In the genomic region with DNA sequence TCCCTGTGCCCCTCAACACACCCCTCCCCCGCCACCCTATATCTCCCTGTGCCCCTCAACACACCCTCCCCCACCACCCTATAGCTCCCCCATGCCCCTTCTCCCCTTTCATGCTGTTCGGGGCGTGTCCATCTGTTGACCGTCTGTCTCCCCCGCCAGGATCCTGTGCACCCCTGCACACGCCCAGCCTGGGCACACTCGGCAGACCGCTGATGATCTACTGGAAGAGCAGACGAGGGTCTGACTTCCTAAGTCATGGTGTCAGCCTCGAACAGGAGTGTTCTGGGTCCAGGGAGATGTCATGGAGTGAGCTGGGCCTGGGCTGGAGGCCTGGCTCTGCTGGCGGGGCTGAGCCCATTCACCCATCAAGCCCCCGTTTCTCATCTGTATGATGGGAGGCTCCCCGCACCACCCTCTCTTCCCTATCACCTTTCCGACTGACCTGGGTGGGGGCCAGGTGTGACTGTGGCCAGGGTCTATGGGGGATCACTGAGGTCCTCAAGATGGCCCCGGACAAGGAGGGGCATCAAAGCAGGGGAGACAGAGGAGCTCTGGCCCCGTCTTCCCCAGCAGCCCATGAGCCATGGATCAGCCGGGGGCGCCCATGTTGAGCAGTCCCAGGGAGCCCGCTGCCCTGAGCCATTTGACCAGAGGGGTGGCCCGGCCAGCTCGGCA, we compare ENCODE assay signal across 10 cellular contexts. TPM values are rescaled to one million over a fixed set of nuclear protein-coding genes. Genes with fewer than 3 reads are reported as not detected.
DNase-seq lines count a peak whose midpoint lies in the region; ATAC-seq, FAIRE-seq and TF ChIP-seq lines count a peak whose summit lies in the region.
"Had no signal": no experiment of that assay in that cellular context is flagged by ENCODE, and none has a peak within 500 bp of the region (broad histone marks: within the 10 kb centered on the region; RNA-seq: fewer than 3 reads in every experiment).

No MANE protein-coding gene starts in this region.

- no peaks in the 10 kb centered on the region for H3K9me1 ChIP-seq in K562 (ENCODE audit: control insufficient read depth, insufficient read depth, low read length)

- intact Hi-C loops in K562 (cut with micrococcal nuclease), result no loop called here
- intact Hi-C loops in lower lobe of right lung (cut with DNase I), result no loop called here

- no peak for TF ChIP-seq RAD21 in K562 (CRISPR knock-in tag; conservative IDR thresholded peaks at IDR 0.05 in 1 of 2, IDR thresholded peaks at IDR 0.05 in 1 of 2)

- peaks cover 8% of the 10 kb centered on the region for H3K9me3 ChIP-seq in K562 (replicated peaks; ENCODE audit: control insufficient read depth, insufficient read depth, low read depth, low read length)
- H3K9me3 ChIP-seq in lower lobe of right lung, result no peaks in the 10 kb centered on the region
- H3K9me3 ChIP-seq in HAP-1, result no peaks in the 10 kb centered on the region

- ATAC-seq in K562 (peak; percentile 43), lower lobe of right lung (no peak), GM18907 (IDR thresholded peaks at IDR 0.05; ENCODE audit: unreplicated experiment) (no peak)

- CTCF ChIA-PET in K562 (lab: Yijun Ruan, JAX; ENCODE audit: low intra/inter-chr PET ratio), result no interaction called here

- H3K4me3 ChIP-seq in H7 (ENCODE audit: insufficient read depth, low read depth, low read length) (no peak overlapping the region), K562 (peak overlapping the region; percentile 2; the same call in 1 of the 2 replicates), lower lobe of right lung (no peak overlapping the region), skin epidermis (no peak overlapping the region), HAP-1 (no peak overlapping the region)

- no peaks in the 10 kb centered on the region for H3K36me3 ChIP-seq in H7 (replicated peaks; ENCODE audit: control insufficient read depth, insufficient read depth, low read length)
- no peaks in the 10 kb centered on the region for H3K36me3 ChIP-seq in K562 (ENCODE audit: control insufficient read depth, insufficient read depth, low read length)
- no peaks in the 10 kb centered on the region for H3K36me3 ChIP-seq in lower lobe of right lung
- H3K36me3 ChIP-seq in HAP-1 (replicated peaks), result no peaks in the 10 kb centered on the region

- 43% methylated on average over 18 of the region's 21 CpGs for WGBS in K562 (ENCODE audit: insufficient coverage, low coverage, missing lambda C conversion rate)

- peak overlapping the region; percentile 73 for H3K4me2 ChIP-seq in K562 (ENCODE audit: insufficient read depth, low read length)

- TF ChIP-seq EP300 in K562 (IDR thresholded peaks at IDR 0.05; ENCODE audit: low read length), result no peak

- H3K27ac ChIP-seq in K562 (ENCODE audit: extremely low read depth, low read depth, low read length), result peak overlapping the region; percentile 93
- H3K27ac ChIP-seq in lower lobe of right lung, result peak overlapping the region; percentile 41
- H3K27ac ChIP-seq in skin epidermis, result peak overlapping the region in 14 of 21 experiments; percentile 12 to 75 (median 34)

- DNase-seq in H7 (peak; percentile 42), K562 (ENCODE audit: extremely low read depth in 1 of 4, low spot score in 3 of 4) (peak; percentile 38 to 76 (median 63)), lower lobe of right lung (no peak), NOMO-1 treated with DMSO at 0.1 percent for 48 hours (lab: John Stamatoyannopoulos, UW; ENCODE audit: unreplicated experiment) (no peak), HAP-1 (ENCODE audit: low spot score in 2 of 2) (no peak)
- DNase-seq: NCI-H1694, NCI-H69, SHP77 had no signal

- H2AFZ ChIP-seq in K562 (ENCODE audit: low read depth, low read length), result peak overlapping the region; percentile 77

- peak overlapping the region; percentile 71 to 88 for H3K9ac ChIP-seq in K562 (ENCODE audit: insufficient read depth in 1 of 2, low read depth in 2 of 2, low read length in 2 of 2)

- in situ Hi-C loops in K562 (cut with MboI) (no loop called here), HAP-1 (cut with MboI; ENCODE audit: low sequenced_read_pairs) (no loop called here)

- no peaks in the 10 kb centered on the region for H3K79me2 ChIP-seq in K562 (ENCODE audit: control insufficient read depth, insufficient read depth, low read length)

- H3K4me1 ChIP-seq in K562 (replicated peaks in 1 of 2; ENCODE audit: control insufficient read depth in 2 of 2, insufficient read depth in 2 of 2, low read length in 2 of 2) (peaks cover 14 to 47% of the 10 kb centered on the region in 2 experiments), lower lobe of right lung (peaks cover 13% of the 10 kb centered on the region), HAP-1 (no peaks in the 10 kb centered on the region)

- H4K20me1 ChIP-seq in K562 (replicated peaks; ENCODE audit: control insufficient read depth, insufficient read depth, low read length), result no peaks in the 10 kb centered on the region

- H3K27me3 ChIP-seq in H7 (ENCODE audit: control insufficient read depth, insufficient read depth, low read length) (no peaks in the 10 kb centered on the region), K562 (ENCODE audit: control insufficient read depth in 2 of 2, insufficient read depth in 2 of 2, low read length in 2 of 2) (no peaks in the 10 kb centered on the region), lower lobe of right lung (ENCODE audit: low read depth) (no peaks in the 10 kb centered on the region), HAP-1 (ENCODE audit: low read depth) (no peaks in the 10 kb centered on the region)

- POLR2A ChIA-PET in K562 (lab: Yijun Ruan, JAX), result interaction anchor here (0.6 to 1.2 kb wide), 4 partner anchors 9 to 22 kb away, joined by 3 to 6 read pairs (median 4); no protein-coding TSS in a partner anchor

- TF ChIP-seq POLR2A in K562 (conservative IDR thresholded peaks at IDR 0.05), result no peak

- no peak for TF ChIP-seq CTCF in K562 (IDR thresholded peaks at IDR 0.05 in 2 of 3, conservative IDR thresholded peaks at IDR 0.05 in 1 of 3; ENCODE audit: insufficient read depth in 2 of 3, low read depth in 1 of 3, low read length in 3 of 3)
- no peak for TF ChIP-seq CTCF in lower lobe of right lung (IDR thresholded peaks at IDR 0.05)

- TSS peak; percentile 87 for BruUV-seq in K562 (replicated peaks; lab: Mats Ljungman, UMichigan)

- peak; percentile 35 for FAIRE-seq in K562 (lab: Jason Lieb, UNC)

TF ChIP-seq in K562, 482 proteins besides CTCF, POLR2A, EP300 and RAD21 (continues in another document):
- TF ChIP-seq ZNF311 (CRISPR knock-in tag; IDR thresholded peaks at IDR 0.05), result peak; percentile 63; the same call in 1 of the 2 replicates
- no peak for TF ChIP-seq HIVEP1 (CRISPR knock-in tag; IDR thresholded peaks at IDR 0.05)
- TF ChIP-seq, protein P1, sequence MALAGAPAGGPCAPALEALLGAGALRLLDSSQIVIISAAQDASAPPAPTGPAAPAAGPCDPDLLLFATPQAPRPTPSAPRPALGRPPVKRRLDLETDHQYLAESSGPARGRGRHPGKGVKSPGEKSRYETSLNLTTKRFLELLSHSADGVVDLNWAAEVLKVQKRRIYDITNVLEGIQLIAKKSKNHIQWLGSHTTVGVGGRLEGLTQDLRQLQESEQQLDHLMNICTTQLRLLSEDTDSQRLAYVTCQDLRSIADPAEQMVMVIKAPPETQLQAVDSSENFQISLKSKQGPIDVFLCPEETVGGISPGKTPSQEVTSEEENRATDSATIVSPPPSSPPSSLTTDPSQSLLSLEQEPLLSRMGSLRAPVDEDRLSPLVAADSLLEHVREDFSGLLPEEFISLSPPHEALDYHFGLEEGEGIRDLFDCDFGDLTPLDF (CRISPR knock-in tag; IDR thresholded peaks at IDR 0.05), result no peak
- TF ChIP-seq POLR2B (IDR thresholded peaks at IDR 0.05; ENCODE audit: low read depth, partially characterized antibody), result peak; percentile 35

RNA-seq across cellular contexts. Expression of a gene that starts 48.3 kb away (rescaled TPM):
- 149 and 202 TPM in 2 replicates for total RNA-seq in H7 (2014; rRNA removed; shearing (Covaris generic))
- 21.5 and 51.6 TPM in 2 replicates for total RNA-seq in K562 (2011; cell fraction: chromatin; rRNA removed; ENCODE audit: low replicate concordance)
- 36.1 and 57.4 TPM in 2 replicates for total RNA-seq in K562 (2011; cell fraction: nucleolus; rRNA removed)
- total RNA-seq in K562 (2011; cell fraction: nucleoplasm; rRNA removed), result 30.2 and 38.4 TPM in 2 replicates
- total RNA-seq in K562 (2014; rRNA removed), result 8.1 and 10.0 TPM in 2 replicates
- total RNA-seq in K562 (2014; rRNA removed; fragmentation: Illumina TruSeq; extraction: Trizol), result 3.6 and 5.0 TPM in 2 replicates
- 4.6 and 6.1 TPM in 2 replicates for total RNA-seq in K562 (2015; rRNA removed; fragmentation: Illumina TruSeq; extraction: Trizol)
- total RNA-seq in K562 (2021), result 9.8 and 10.2 TPM in 2 replicates
- 7.9 TPM in 2 replicates for polyA plus RNA-seq in K562 (2011; rRNA removed)
- 5.2 and 10.8 TPM in 2 replicates for polyA plus RNA-seq in K562 (2011; cell fraction: cytosol; rRNA removed)
- polyA plus RNA-seq in K562 (2011; cell fraction: nucleus; rRNA removed), result 13.3 and 32.6 TPM in 2 replicates
- polyA plus RNA-seq in K562 (2012), result 6.4 and 9.1 TPM in 2 replicates
- polyA plus RNA-seq in K562 (2014; fragmentation: Illumina TruSeq; extraction: Trizol), result 2.5 and 4.7 TPM in 2 replicates
- polyA plus RNA-seq in K562 (2014; fragmentation: Nextera tagmentation; extraction: Ambion mirVana), result 1 to 10 TPM; 3.9 to 9.5 TPM
- 2.6 and 3.6 TPM in 2 replicates for polyA plus RNA-seq in K562 (2014; rRNA removed)
- polyA minus RNA-seq in K562 (2011; rRNA and poly(A)+ RNA removed), result 24.4 and 37.5 TPM in 2 replicates
- 34.5 and 45.2 TPM in 2 replicates for polyA minus RNA-seq in K562 (2011; cell fraction: cytosol; rRNA and poly(A)+ RNA removed)
- polyA minus RNA-seq in K562 (2011; cell fraction: nucleus; rRNA and poly(A)+ RNA removed), result 11.0 and 13.5 TPM in 2 replicates
- 27.1 TPM for total RNA-seq in lower lobe of right lung

Comparison
In these comparisons a context has a peak if more than half of its experiments do, and no peak if none do; other contexts are left out.
1. DNase-seq: peak in H7 (single experiment) and K562 (4 of 4); none in lower lobe of right lung (single experiment), NOMO-1 treated with DMSO at 0.1 percent for 48 hours (single experiment) and HAP-1 (0 of 2).
2. H3K27ac ChIP-seq: peak in every context shown above with its lines; median percentile 93 in K562; 41 in lower lobe of right lung; 34 in skin epidermis.